In the genomic region with DNA sequence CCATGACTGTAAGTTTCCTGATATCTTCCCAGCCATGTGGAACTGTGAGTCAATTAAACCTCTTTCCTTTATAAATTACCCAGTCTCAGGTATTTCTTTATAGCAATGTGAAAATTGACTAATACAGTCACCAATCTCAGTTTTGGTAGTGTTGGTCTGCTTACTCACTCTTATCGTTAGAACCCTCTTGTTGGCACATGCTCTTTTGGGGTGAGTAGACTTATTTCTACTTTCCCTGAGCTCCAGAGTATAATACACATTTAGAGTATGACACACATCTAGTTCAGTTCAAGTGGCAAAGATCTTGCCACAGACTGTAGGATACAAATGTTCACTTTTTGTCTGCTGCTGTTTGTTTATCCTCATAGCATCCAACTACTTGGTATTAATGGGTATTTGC, we compare ENCODE assay signal across 29 cellular contexts.
"Had no signal": no experiment of that assay in that cellular context is flagged by ENCODE, and none has a peak within 500 bp of the region (broad histone marks: within the 10 kb centered on the region; RNA-seq: fewer than 3 reads in every experiment).

No MANE protein-coding gene starts in this region.

- H3K27ac ChIP-seq: ascending aorta, colonic mucosa, esophagus muscularis mucosa, gastroesophageal sphincter, heart right ventricle, hepatocyte, WERI-Rb-1 had no signal

- H3K79me2 ChIP-seq: hepatocyte had no signal

- H3K4me3 ChIP-seq: ascending aorta, colonic mucosa, esophagus muscularis mucosa, gastroesophageal sphincter, heart right ventricle, hepatocyte had no signal

- H3K4me2 ChIP-seq: hepatocyte had no signal

- H3K36me3 ChIP-seq: ascending aorta, colonic mucosa, esophagus muscularis mucosa, gastroesophageal sphincter, heart right ventricle, WERI-Rb-1 had no signal

- H3K9me3 ChIP-seq: ascending aorta, colonic mucosa, esophagus muscularis mucosa, gastroesophageal sphincter, heart right ventricle had no signal

- H3K27me3 ChIP-seq: ascending aorta, colonic mucosa, esophagus muscularis mucosa, gastroesophageal sphincter, heart right ventricle, hepatocyte had no signal

- H3K4me1 ChIP-seq: ascending aorta, colonic mucosa, esophagus muscularis mucosa, gastroesophageal sphincter, heart right ventricle had no signal

- FAIRE-seq: endometrium, endothelial cell of umbilical vein had no signal

- H2AFZ ChIP-seq: hepatocyte had no signal

- DNase-seq: activated B cell treated with CpG ODN at 0.5 μM for 24 hours; activated CD4-positive, alpha-beta memory T cell treated with anti-CD3 and anti-CD28 coated beads, Interleukin-2, amount 10 ng/mL, durations not matched to agents 7 days and 5 days; activated CD4-positive, alpha-beta T cell treated with anti-CD3 and anti-CD28 coated beads, Interleukin-2, amount 10 ng/mL, durations not matched to agents 7 days and 5 days; activated CD4-positive, alpha-beta T cell treated with anti-CD3 and anti-CD28 coated beads, Interleukin-2, amount 50 U/mL, for 4 hours; activated CD8-positive, alpha-beta memory T cell treated with anti-CD3 and anti-CD28 coated beads, Interleukin-2, amount 50 U/mL, for 48 hours; activated gamma-delta T cell; activated naive CD4-positive, alpha-beta T cell; activated naive CD4-positive, alpha-beta T cell treated with anti-CD3 and anti-CD28 coated beads, Interleukin-2, amount 10 ng/mL, durations not matched to agents 7 days and 5 days; activated naive CD8-positive, alpha-beta T cell treated with anti-CD3 and anti-CD28 coated beads, Interleukin-2, amount 10 ng/mL, durations not matched to agents 7 days and 5 days; activated T-cell treated with anti-CD3 and anti-CD28 coated beads for 4 hours; activated T-cell treated with anti-CD3 and anti-CD28 coated beads, Interleukin-2, amount 50 U/mL, for 24 hours; activated T-cell treated with anti-CD3 and anti-CD28 coated beads, Interleukin-2, amount 50 U/mL, for 72 hours; central memory CD4-positive, alpha-beta T cell; cerebellar nuclear complex; colonic mucosa; effector CD8-positive, alpha-beta T cell; erythroblast; foreskin melanocyte; heart right ventricle; T-helper 1 cell; T-helper 17 cell; T1000; WERI-Rb-1 had no signal
